20 cellular contexts compared by ENCODE assay signal in genomic region chr21:14526199-14526598, GRCh38. TPM values are rescaled to one million over a fixed set of nuclear protein-coding genes. Genes with fewer than 3 reads are reported as not detected.
A peak's percentile ranks its signal among the peaks of the same experiment; 100 is the strongest.
DNase-seq lines count a peak whose midpoint lies in the region; ATAC-seq and TF ChIP-seq lines count a peak whose summit lies in the region.
"Had no signal": no experiment of that assay in that cellular context is flagged by ENCODE, and none has a peak within 500 bp of the region (broad histone marks: within the 10 kb centered on the region; RNA-seq: fewer than 3 reads in every experiment).

No MANE protein-coding gene starts in this region.

- no peak overlapping the region for H3K4me3 Mint-ChIP-seq in T-helper 1 cell treated with Interleukin-12 subunit alpha and Interleukin-12 subunit beta and Interleukin-4 antibody, amounts not matched to agents 30 μg/mL and 1 μg/mL, for 36 hours
- peak overlapping the region; percentile 79 for H3K4me3 Mint-ChIP-seq in CD4-positive, alpha-beta T cell
- peak overlapping the region; percentile 59 to 67 (median 60) for H3K4me3 Mint-ChIP-seq in T-cell
- H3K4me3 Mint-ChIP-seq: neural crest cell had no signal

- CTCF ChIA-PET in CD4-positive, alpha-beta T cell (lab: Charles Lee): no interaction called here
- CTCF ChIA-PET in T-cell (lab: Charles Lee) (interaction anchor here (0.8 to 2.0 kb wide), 5 partner anchors 15 to 212 kb away, joined by 3 to 9 read pairs (median 3); no protein-coding TSS in a partner anchor), A673 (lab: Charles Lee) (no interaction called here)

- H3K4me1 Mint-ChIP-seq in T-helper 1 cell treated with Interleukin-12 subunit alpha and Interleukin-12 subunit beta and Interleukin-4 antibody, amounts not matched to agents 30 μg/mL and 1 μg/mL, for 36 hours (ENCODE audit: low read depth): peaks cover 63% of the 10 kb centered on the region
- H3K4me1 Mint-ChIP-seq in CD4-positive, alpha-beta T cell (ENCODE audit: low read depth): peaks cover 83% of the 10 kb centered on the region
- peaks cover 70 to 74% (median 73%) of the 10 kb centered on the region in 3 donors for H3K4me1 Mint-ChIP-seq in T-cell

- POLR2A ChIA-PET in CD4-positive, alpha-beta T cell (lab: Charles Lee): interaction anchor here (0.9 to 2.2 kb wide), 4 partner anchors 12 to 150 kb away, joined by 3 to 9 read pairs (median 3); no protein-coding TSS in a partner anchor
- POLR2A ChIA-PET in T-cell (lab: Charles Lee): interaction anchor here (0.6 to 1.6 kb wide), 4 partner anchors 10 to 209 kb away, joined by 3 to 9 read pairs (median 3); no protein-coding TSS in a partner anchor
- POLR2A ChIA-PET in A673 (lab: Charles Lee; ENCODE audit: low non-redundant PET): no interaction called here

- H3K27ac Mint-ChIP-seq in T-helper 1 cell treated with Interleukin-12 subunit alpha and Interleukin-12 subunit beta and Interleukin-4 antibody, amounts not matched to agents 30 μg/mL and 1 μg/mL, for 36 hours: peak overlapping the region; percentile 87
- H3K27ac Mint-ChIP-seq in CD4-positive, alpha-beta T cell: peak overlapping the region; percentile 76
- H3K27ac Mint-ChIP-seq in T-cell: peak overlapping the region in 1 of 2 donors; percentile 75

- DNase-seq in T-helper 1 cell: no peak
- DNase-seq in CD4-positive, alpha-beta T cell: no peak
- DNase-seq in T-cell: no peak
- DNase-seq in effector memory CD4-positive, alpha-beta T cell: no peak
- DNase-seq in inferior parietal cortex (ENCODE audit: extremely low spot score): no peak
- no peak for DNase-seq in NCI-H1694 (lab: John Stamatoyannopoulos, UW)
- DNase-seq in A673 (ENCODE audit: low spot score): no peak
- DNase-seq: 8988T; activated CD8-positive, alpha-beta memory T cell treated with anti-CD3 and anti-CD28 coated beads, Interleukin-2, amount 50 U/mL, for 48 hours; anterior cingulate cortex; mesenchymal stem cell; NCI-H187; stimulated activated CD4-positive, alpha-beta T cell treated with anti-CD3 and anti-CD28 coated beads, Interleukin-15, amount 100 ng/mL, for 24 hours had no signal

- ATAC-seq in CD4-positive, alpha-beta T cell (ENCODE audit: poor library complexity): no peak
- no peak for ATAC-seq in T-cell (replicated peaks in 1 of 4)

- no peaks in the 10 kb centered on the region for H3K36me3 ChIP-seq in effector memory CD4-positive, alpha-beta T cell (ENCODE audit: control insufficient read depth, insufficient read depth, low read length)
- H3K36me3 ChIP-seq in A673 (ENCODE audit: insufficient read depth, low read length, poor library complexity, severe bottlenecking): no peaks in the 10 kb centered on the region

- intact Hi-C loops in CD4-positive, alpha-beta T cell (cut with DNase I, micrococcal nuclease): loop anchor here (5.0 to 10.0 kb wide), 2 partner anchors 151 to 209 kb away; no protein-coding TSS in a partner anchor
- intact Hi-C loops in A673 (cut with micrococcal nuclease; ENCODE audit: unreplicated experiment): no loop called here

- BruUV-seq in A673 (replicated peaks; lab: Mats Ljungman, UMichigan): no TSS peak

- H3K27me3 Mint-ChIP-seq in T-helper 1 cell treated with Interleukin-12 subunit alpha and Interleukin-12 subunit beta and Interleukin-4 antibody, amounts not matched to agents 30 μg/mL and 1 μg/mL, for 36 hours (ENCODE audit: low read depth): no peaks in the 10 kb centered on the region
- no peaks in the 10 kb centered on the region for H3K27me3 Mint-ChIP-seq in CD4-positive, alpha-beta T cell
- no peaks in the 10 kb centered on the region for H3K27me3 Mint-ChIP-seq in T-cell

- no peak for TF ChIP-seq CTCF in CD4-positive, alpha-beta T cell (IDR thresholded peaks at IDR 0.05)
- TF ChIP-seq CTCF in A673 (conservative IDR thresholded peaks at IDR 0.05; ENCODE audit: low read depth, low read length): no peak

- H3K27me3 ChIP-seq in CD4-positive, alpha-beta T cell (ENCODE audit: control insufficient read depth, insufficient read depth, low read length): no peaks in the 10 kb centered on the region
- H3K27me3 ChIP-seq in effector memory CD4-positive, alpha-beta T cell (replicated peaks; ENCODE audit: control insufficient read depth, insufficient read depth, low read length, poor library complexity, severe bottlenecking): no peaks in the 10 kb centered on the region
- H3K27me3 ChIP-seq in A673 (replicated peaks; ENCODE audit: insufficient read depth, low read depth, low read length, poor library complexity): no peaks in the 10 kb centered on the region

- H3K27ac ChIP-seq in CD4-positive, alpha-beta T cell (ENCODE audit: low read depth, low read length): no peak overlapping the region
- peak overlapping the region; percentile 6 for H3K27ac ChIP-seq in effector memory CD4-positive, alpha-beta T cell (ENCODE audit: insufficient read depth, low read length, poor library complexity, severe bottlenecking)
- H3K27ac ChIP-seq in A673 (ENCODE audit: low read depth, low read length, poor library complexity, severe bottlenecking): no peak overlapping the region
- H3K27ac ChIP-seq: C4-2B had no signal

- H3K4me1 ChIP-seq in effector memory CD4-positive, alpha-beta T cell (ENCODE audit: control insufficient read depth, insufficient read depth, low read length, poor library complexity, severe bottlenecking): peaks cover 16% of the 10 kb centered on the region
- H3K4me1 ChIP-seq in A673 (ENCODE audit: insufficient read depth, low read length, poor library complexity, severe bottlenecking): no peaks in the 10 kb centered on the region

- no peak overlapping the region for H3K4me3 ChIP-seq in effector memory CD4-positive, alpha-beta T cell (ENCODE audit: insufficient read depth, low read depth, low read length, poor library complexity, severe bottlenecking)
- H3K4me3 ChIP-seq in A673 (ENCODE audit: low read depth, low read length, poor library complexity, severe bottlenecking): no peak overlapping the region

- no peaks in the 10 kb centered on the region for H3K9me3 ChIP-seq in CD4-positive, alpha-beta T cell (ENCODE audit: control insufficient read depth, low read length)
- H3K9me3 ChIP-seq in effector memory CD4-positive, alpha-beta T cell (ENCODE audit: control insufficient read depth, low read length): no peaks in the 10 kb centered on the region
- H3K9me3 ChIP-seq in A673 (ENCODE audit: low read depth, low read length, poor library complexity, severe bottlenecking): no peaks in the 10 kb centered on the region

- H3K9me3 Mint-ChIP-seq in T-helper 1 cell treated with Interleukin-12 subunit alpha and Interleukin-12 subunit beta and Interleukin-4 antibody, amounts not matched to agents 30 μg/mL and 1 μg/mL, for 36 hours: no peaks in the 10 kb centered on the region
- no peaks in the 10 kb centered on the region for H3K9me3 Mint-ChIP-seq in CD4-positive, alpha-beta T cell
- no peaks in the 10 kb centered on the region for H3K9me3 Mint-ChIP-seq in T-cell
- H3K9me3 Mint-ChIP-seq: neural crest cell had no signal

- H3K36me3 Mint-ChIP-seq in T-helper 1 cell treated with Interleukin-12 subunit alpha and Interleukin-12 subunit beta and Interleukin-4 antibody, amounts not matched to agents 30 μg/mL and 1 μg/mL, for 36 hours (ENCODE audit: low read depth): peaks cover 31% of the 10 kb centered on the region
- H3K36me3 Mint-ChIP-seq in CD4-positive, alpha-beta T cell (ENCODE audit: low read depth): peaks cover 11% of the 10 kb centered on the region
- H3K36me3 Mint-ChIP-seq in T-cell: peaks cover 30% of the 10 kb centered on the region

RNA-seq across cellular contexts. Expression of gene SAMSN1, which starts 19.9 kb away (rescaled TPM):
- total RNA-seq in CD4-positive, alpha-beta T cell: 10 to 100 TPM; 51.2 to 51.3 TPM
- total RNA-seq in T-cell: 10 to 100 TPM; 25.3 to 64.6 (median 45.4) TPM
- total RNA-seq in A673 (2021): not detected in 2 replicates
- total RNA-seq: epithelial cell of proximal tubule, NCI-H460, neural crest cell, renal cortical epithelial cell, SK-MEL-5 had no signal

Comparison
In these comparisons a context has a peak if more than half of its experiments do, and no peak if none do; other contexts are left out.
1. RNA of gene SAMSN1, which starts 19.9 kb away (total RNA-seq): 51.2 to 51.3 TPM in CD4-positive, alpha-beta T cell and 25.3 to 64.6 TPM in T-cell; not detected in A673; every median in the first group is over 10 times any median in the second.
2. CTCF ChIA-PET loops: an anchor here in T-cell (0.8 to 2.0 kb wide); none called in CD4-positive, alpha-beta T cell and A673.